Comparison of ENCODE assay signal across 14 cellular contexts in the genomic region with DNA sequence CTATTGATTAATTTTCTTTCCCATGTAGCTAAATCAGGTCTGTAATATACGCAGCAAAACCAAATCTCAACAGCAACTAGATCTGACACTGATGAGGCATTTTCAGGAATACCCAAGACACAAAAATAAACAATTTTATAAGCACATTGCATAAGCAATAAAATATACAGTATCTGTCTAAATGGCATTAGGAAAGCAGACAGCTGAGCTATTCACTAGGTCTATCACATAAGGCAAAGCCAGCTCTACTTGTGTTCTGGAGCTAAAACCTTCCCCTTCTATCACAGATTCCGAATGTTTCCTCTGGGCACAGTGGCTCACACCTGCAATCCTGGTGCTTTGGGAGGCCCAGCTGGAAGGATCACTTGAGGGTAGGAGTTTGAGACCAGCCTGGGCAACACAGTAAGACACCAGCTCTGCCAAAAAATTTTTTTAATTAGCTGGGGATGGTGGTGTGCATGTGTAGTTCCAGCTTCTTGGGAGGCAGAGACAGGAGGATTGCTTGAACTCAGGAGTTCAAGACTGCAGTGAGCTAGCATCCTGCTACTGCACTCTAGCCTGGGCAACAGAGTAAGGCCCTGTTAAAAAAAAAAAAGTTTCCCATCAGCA. TPM values are rescaled to one million over a fixed set of nuclear protein-coding genes. Genes with fewer than 3 reads are reported as not detected.
DNase-seq lines count a peak whose midpoint lies in the region; ATAC-seq and TF ChIP-seq lines count a peak whose summit lies in the region.
"Had no signal": no experiment of that assay in that cellular context is flagged by ENCODE, and none has a peak within 500 bp of the region (broad histone marks: within the 10 kb centered on the region; RNA-seq: fewer than 3 reads in every experiment).

No MANE protein-coding gene starts in this region.

- no peaks in the 10 kb centered on the region for H3K27me3 ChIP-seq in RWPE2 (ENCODE audit: insufficient read depth, poor library complexity, severe bottlenecking)

- DNase-seq in stimulated activated naive CD8-positive, alpha-beta T cell treated with anti-CD3 and anti-CD28 coated beads, Interleukin-15, amount 100 ng/mL, for 72 hours: no peak
- DNase-seq in RWPE2 (ENCODE audit: low spot score) (no peak), islet precursor cell (peak; percentile 59), type B pancreatic cell (ENCODE audit: extremely low spot score, unreplicated experiment) (no peak), Right ventricle myocardium inferior (ENCODE audit: missing footprints) (no peak)
- no peak for DNase-seq in stimulated activated CD8-positive, alpha-beta memory T cell treated with anti-CD3 and anti-CD28 coated beads, Interleukin-4, amount 100 ng/mL, for 48 hours
- DNase-seq: activated CD4-positive, alpha-beta T cell treated with anti-CD3 and anti-CD28 coated beads for 4 hours; DMS79; NCI-H2029 treated with DMSO at 0.1 percent for 48 hours; NCI-H526 treated with DMSO at 0.1 percent for 48 hours had no signal

- H3K4me3 ChIP-seq in RWPE2 (ENCODE audit: severe bottlenecking): no peak overlapping the region
- H3K4me3 ChIP-seq: skin epidermis had no signal

- H3K27me3 Mint-ChIP-seq in stimulated activated naive CD8-positive, alpha-beta T cell treated with anti-CD3 and anti-CD28 coated beads, Interleukin-15, Interleukin-2, amounts not matched to agents 100 ng/mL and 50 ng/mL, for 24 hours: no peaks in the 10 kb centered on the region
- H3K27me3 Mint-ChIP-seq in stimulated activated naive CD8-positive, alpha-beta T cell treated with anti-CD3 and anti-CD28 coated beads, Interleukin-15, amount 100 ng/mL, for 72 hours: no peaks in the 10 kb centered on the region
- no peaks in the 10 kb centered on the region for H3K27me3 Mint-ChIP-seq in type B pancreatic cell

- no peak overlapping the region for H3K4me3 Mint-ChIP-seq in stimulated activated naive CD8-positive, alpha-beta T cell treated with anti-CD3 and anti-CD28 coated beads, Interleukin-15, Interleukin-2, amounts not matched to agents 100 ng/mL and 50 ng/mL, for 24 hours
- no peak overlapping the region for H3K4me3 Mint-ChIP-seq in stimulated activated naive CD8-positive, alpha-beta T cell treated with anti-CD3 and anti-CD28 coated beads, Interleukin-15, amount 100 ng/mL, for 72 hours
- peak overlapping the region; percentile 23 for H3K4me3 Mint-ChIP-seq in type B pancreatic cell

- no peaks in the 10 kb centered on the region for H3K9me3 ChIP-seq in RWPE2 (ENCODE audit: severe bottlenecking)

- peaks cover 10% of the 10 kb centered on the region for H3K36me3 Mint-ChIP-seq in stimulated activated naive CD8-positive, alpha-beta T cell treated with anti-CD3 and anti-CD28 coated beads, Interleukin-15, Interleukin-2, amounts not matched to agents 100 ng/mL and 50 ng/mL, for 24 hours (ENCODE audit: low read depth)
- H3K36me3 Mint-ChIP-seq in type B pancreatic cell: peaks cover 2% of the 10 kb centered on the region

- TF ChIP-seq CTCF in RWPE2 (IDR thresholded peaks at IDR 0.05; ENCODE audit: poor library complexity, severe bottlenecking) (no peak), type B pancreatic cell (conservative IDR thresholded peaks at IDR 0.05) (no peak)

- intact Hi-C loops in Right ventricle myocardium inferior (cut with DNase I): no loop called here

- no peaks in the 10 kb centered on the region for H3K9me3 Mint-ChIP-seq in stimulated activated naive CD8-positive, alpha-beta T cell treated with anti-CD3 and anti-CD28 coated beads, Interleukin-15, Interleukin-2, amounts not matched to agents 100 ng/mL and 50 ng/mL, for 24 hours
- no peaks in the 10 kb centered on the region for H3K9me3 Mint-ChIP-seq in stimulated activated naive CD8-positive, alpha-beta T cell treated with anti-CD3 and anti-CD28 coated beads, Interleukin-15, amount 100 ng/mL, for 72 hours
- no peaks in the 10 kb centered on the region for H3K9me3 Mint-ChIP-seq in type B pancreatic cell
- H3K9me3 Mint-ChIP-seq: activated T-helper 2 cell treated with anti-CD3 and anti-CD28 coated beads, Interferon-gamma antibody, Interleukin-2, Interleukin-4, amounts not matched to agents 10 μg/mL and 5 μg/mL and 100 μg/mL, durations not matched to agents 14 hours and 24 hours and 36 hours had no signal

- H3K27ac Mint-ChIP-seq in stimulated activated naive CD8-positive, alpha-beta T cell treated with anti-CD3 and anti-CD28 coated beads, Interleukin-15, Interleukin-2, amounts not matched to agents 100 ng/mL and 50 ng/mL, for 24 hours: peak overlapping the region; percentile 45
- H3K27ac Mint-ChIP-seq in stimulated activated naive CD8-positive, alpha-beta T cell treated with anti-CD3 and anti-CD28 coated beads, Interleukin-15, amount 100 ng/mL, for 72 hours: peak overlapping the region in 1 of 2 donors; percentile 60
- H3K27ac Mint-ChIP-seq in type B pancreatic cell: peak overlapping the region; percentile 95
- H3K27ac Mint-ChIP-seq: activated T-helper 2 cell treated with anti-CD3 and anti-CD28 coated beads, Interferon-gamma antibody, Interleukin-2, Interleukin-4, amounts not matched to agents 10 μg/mL and 5 μg/mL and 100 μg/mL, durations not matched to agents 14 hours and 24 hours and 36 hours had no signal

- ATAC-seq in stimulated activated naive CD8-positive, alpha-beta T cell treated with anti-CD3 and anti-CD28 coated beads, Interleukin-15, amount 100 ng/mL, for 72 hours: no peak
- ATAC-seq in RWPE2 (ENCODE audit: low read depth): peak; percentile 33
- no peak for ATAC-seq in Right ventricle myocardium inferior
- no peak for ATAC-seq in GM19463 (IDR thresholded peaks at IDR 0.05; ENCODE audit: unreplicated experiment)

- peak overlapping the region; percentile 73 for H3K27ac ChIP-seq in RWPE2 (ENCODE audit: poor library complexity, severe bottlenecking)

- peaks cover 6% of the 10 kb centered on the region; the same call in 1 of the 2 replicates for H3K36me3 ChIP-seq in RWPE2 (ENCODE audit: low read depth)

- peaks cover 63% of the 10 kb centered on the region for H3K4me1 Mint-ChIP-seq in stimulated activated naive CD8-positive, alpha-beta T cell treated with anti-CD3 and anti-CD28 coated beads, Interleukin-15, Interleukin-2, amounts not matched to agents 100 ng/mL and 50 ng/mL, for 24 hours (ENCODE audit: low read depth)
- peaks cover 70% of the 10 kb centered on the region for H3K4me1 Mint-ChIP-seq in stimulated activated naive CD8-positive, alpha-beta T cell treated with anti-CD3 and anti-CD28 coated beads, Interleukin-15, amount 100 ng/mL, for 72 hours
- H3K4me1 Mint-ChIP-seq in type B pancreatic cell (ENCODE audit: unreplicated experiment): peaks cover 14% of the 10 kb centered on the region

- H3K4me1 ChIP-seq in RWPE2 (ENCODE audit: insufficient read depth, poor library complexity, severe bottlenecking): peaks cover 11% of the 10 kb centered on the region

RNA-seq across cellular contexts. Expression of a gene that starts 21.1 kb away (rescaled TPM):
- total RNA-seq in type B pancreatic cell (ENCODE audit: low replicate concordance): 31.4 and 32.7 TPM in 2 replicates
- 11.2 TPM for total RNA-seq in Right ventricle myocardium inferior
